ENCODE assay signal across 23 cellular contexts in genomic region chr7:66638309-66639099, GRCh38.
"Had no signal": no experiment of that assay in that cellular context is flagged by ENCODE, and none has a peak within 500 bp of the region (broad histone marks: within the 10 kb centered on the region; RNA-seq: fewer than 3 reads in every experiment).

No MANE protein-coding gene starts in this region.

- DNase-seq: activated CD4-positive, alpha-beta memory T cell treated with anti-CD3 and anti-CD28 coated beads, Interleukin-2, amount 10 ng/mL, durations not matched to agents 7 days and 5 days; activated CD4-positive, alpha-beta T cell treated with anti-CD3 and anti-CD28 coated beads for 4 hours; activated CD8-positive, alpha-beta memory T cell treated with anti-CD3 and anti-CD28 coated beads, Interleukin-2, amount 10 ng/mL, durations not matched to agents 7 days and 5 days; activated naive CD4-positive, alpha-beta T cell treated with anti-CD3 and anti-CD28 coated beads, Interleukin-2, amount 10 ng/mL, durations not matched to agents 7 days and 5 days; activated T-cell treated with anti-CD3 and anti-CD28 coated beads, Interleukin-2, amount 50 U/mL, for 4 hours; aorta; cerebellar nuclear complex; cortex of kidney; left cardiac atrium; mesenchymal stem cell; mucosa of descending colon; naive B cell; ovary; psoas muscle; right cardiac atrium; stomach; T-helper 2 cell; WERI-Rb-1 had no signal

- H3K9ac ChIP-seq: neural progenitor cell had no signal

- H3K4me1 ChIP-seq: neural progenitor cell, psoas muscle had no signal

- H3K27me3 ChIP-seq: esophagus muscularis mucosa, gastroesophageal sphincter, neural progenitor cell, ovary, stomach, upper lobe of left lung had no signal

- H3K36me3 ChIP-seq: neural progenitor cell, ovary had no signal

- H2AFZ ChIP-seq: neural progenitor cell had no signal

- H3K4me2 ChIP-seq: neural progenitor cell had no signal

- H3K27ac ChIP-seq: esophagus muscularis mucosa, gastroesophageal sphincter, neural progenitor cell, ovary, psoas muscle, skin epidermis, stomach, upper lobe of left lung, WERI-Rb-1 had no signal

- H3K9me3 ChIP-seq: esophagus muscularis mucosa, gastroesophageal sphincter, mucosa of descending colon, ovary, psoas muscle, stomach, upper lobe of left lung had no signal

- ATAC-seq: activated CD8-positive, alpha-beta memory T cell treated with anti-CD3 and anti-CD28 coated beads, Interleukin-2, amount 10 ng/mL, durations not matched to agents 7 days and 5 days; activated T-cell treated with anti-CD3 and anti-CD28 coated beads, Interleukin-2, amount 50 U/mL, for 4 hours; gastroesophageal sphincter; left cardiac atrium; mucosa of descending colon; psoas muscle; right cardiac atrium had no signal

- H3K27ac Mint-ChIP-seq: activated CD4-positive, alpha-beta memory T cell treated with anti-CD3 and anti-CD28 coated beads, Interleukin-2, amount 10 ng/mL, durations not matched to agents 7 days and 5 days; activated CD8-positive, alpha-beta memory T cell treated with anti-CD3 and anti-CD28 coated beads, Interleukin-2, amount 10 ng/mL, durations not matched to agents 7 days and 5 days; activated naive CD4-positive, alpha-beta T cell treated with anti-CD3 and anti-CD28 coated beads, Interleukin-2, amount 10 ng/mL, durations not matched to agents 7 days and 5 days; naive B cell; neural progenitor cell had no signal

- H3K9me3 Mint-ChIP-seq: activated CD4-positive, alpha-beta memory T cell treated with anti-CD3 and anti-CD28 coated beads, Interleukin-2, amount 10 ng/mL, durations not matched to agents 7 days and 5 days; activated naive CD4-positive, alpha-beta T cell treated with anti-CD3 and anti-CD28 coated beads, Interleukin-2, amount 10 ng/mL, durations not matched to agents 7 days and 5 days; activated T-cell treated with anti-CD3 and anti-CD28 coated beads, Interleukin-2, amount 50 U/mL, for 4 hours; naive B cell; neural progenitor cell had no signal

- H3K27me3 Mint-ChIP-seq: activated CD4-positive, alpha-beta memory T cell treated with anti-CD3 and anti-CD28 coated beads, Interleukin-2, amount 10 ng/mL, durations not matched to agents 7 days and 5 days; activated CD8-positive, alpha-beta memory T cell treated with anti-CD3 and anti-CD28 coated beads, Interleukin-2, amount 10 ng/mL, durations not matched to agents 7 days and 5 days; activated naive CD4-positive, alpha-beta T cell treated with anti-CD3 and anti-CD28 coated beads, Interleukin-2, amount 10 ng/mL, durations not matched to agents 7 days and 5 days; naive B cell had no signal

- H3K4me3 Mint-ChIP-seq: activated CD4-positive, alpha-beta memory T cell treated with anti-CD3 and anti-CD28 coated beads, Interleukin-2, amount 10 ng/mL, durations not matched to agents 7 days and 5 days; activated CD8-positive, alpha-beta memory T cell treated with anti-CD3 and anti-CD28 coated beads, Interleukin-2, amount 10 ng/mL, durations not matched to agents 7 days and 5 days; activated naive CD4-positive, alpha-beta T cell treated with anti-CD3 and anti-CD28 coated beads, Interleukin-2, amount 10 ng/mL, durations not matched to agents 7 days and 5 days; activated T-cell treated with anti-CD3 and anti-CD28 coated beads, Interleukin-2, amount 50 U/mL, for 4 hours; naive B cell; neural progenitor cell had no signal

- H3K4me1 Mint-ChIP-seq: neural progenitor cell had no signal

- H3K4me3 ChIP-seq: esophagus muscularis mucosa, gastroesophageal sphincter, mucosa of descending colon, neural progenitor cell, ovary, psoas muscle, skin epidermis, stomach, upper lobe of left lung had no signal
